Comparison of ENCODE assay signal across 2 cellular contexts in the genomic region with DNA sequence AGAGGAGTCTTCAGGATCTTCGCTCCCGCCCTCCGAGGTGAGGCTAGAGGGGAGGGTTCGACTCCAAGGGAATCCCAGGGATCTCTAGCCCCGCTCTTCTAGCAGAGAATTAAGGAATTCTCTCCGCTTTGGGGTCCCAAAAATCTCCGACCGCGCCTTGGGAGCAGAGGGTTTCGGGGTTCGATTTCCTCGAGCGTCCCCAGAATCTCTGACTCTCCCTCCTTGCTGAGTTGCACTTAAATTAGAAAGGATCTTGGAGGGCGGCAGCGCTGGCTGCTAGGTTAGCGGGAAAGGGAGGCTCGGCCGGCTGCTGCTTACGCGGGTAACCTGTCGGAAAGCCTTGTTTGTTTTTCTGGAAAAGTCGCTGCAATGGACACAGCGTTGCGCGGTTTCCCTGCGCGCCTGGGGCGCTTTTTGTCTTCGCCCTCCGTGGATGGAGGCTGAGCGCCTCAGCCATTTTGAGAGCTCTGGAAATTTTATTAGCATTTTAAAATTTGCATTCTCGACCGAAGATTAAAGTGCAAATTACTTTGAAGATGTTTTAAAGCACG.
TF ChIP-seq lines count a peak whose summit lies in the region.

No MANE protein-coding gene starts in this region.

TF ChIP-seq in HepG2, 621 proteins besides CTCF, POLR2A, EP300 and RAD21:
- TF ChIP-seq EZH2 (conservative IDR thresholded peaks at IDR 0.05; ENCODE audit: low read depth, low read length) (peak; percentile 68; the same call in 1 of the 2 replicates), CBFB (CRISPR knock-in tag; IDR thresholded peaks at IDR 0.05) (no peak)
- TF ChIP-seq, protein P1, sequence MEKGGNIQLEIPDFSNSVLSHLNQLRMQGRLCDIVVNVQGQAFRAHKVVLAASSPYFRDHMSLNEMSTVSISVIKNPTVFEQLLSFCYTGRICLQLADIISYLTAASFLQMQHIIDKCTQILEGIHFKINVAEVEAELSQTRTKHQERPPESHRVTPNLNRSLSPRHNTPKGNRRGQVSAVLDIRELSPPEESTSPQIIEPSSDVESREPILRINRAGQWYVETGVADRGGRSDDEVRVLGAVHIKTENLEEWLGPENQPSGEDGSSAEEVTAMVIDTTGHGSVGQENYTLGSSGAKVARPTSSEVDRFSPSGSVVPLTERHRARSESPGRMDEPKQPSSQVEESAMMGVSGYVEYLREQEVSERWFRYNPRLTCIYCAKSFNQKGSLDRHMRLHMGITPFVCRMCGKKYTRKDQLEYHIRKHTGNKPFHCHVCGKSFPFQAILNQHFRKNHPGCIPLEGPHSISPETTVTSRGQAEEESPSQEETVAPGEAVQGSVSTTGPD (CRISPR knock-in tag; IDR thresholded peaks at IDR 0.05): no peak
- TF ChIP-seq, protein P2, sequence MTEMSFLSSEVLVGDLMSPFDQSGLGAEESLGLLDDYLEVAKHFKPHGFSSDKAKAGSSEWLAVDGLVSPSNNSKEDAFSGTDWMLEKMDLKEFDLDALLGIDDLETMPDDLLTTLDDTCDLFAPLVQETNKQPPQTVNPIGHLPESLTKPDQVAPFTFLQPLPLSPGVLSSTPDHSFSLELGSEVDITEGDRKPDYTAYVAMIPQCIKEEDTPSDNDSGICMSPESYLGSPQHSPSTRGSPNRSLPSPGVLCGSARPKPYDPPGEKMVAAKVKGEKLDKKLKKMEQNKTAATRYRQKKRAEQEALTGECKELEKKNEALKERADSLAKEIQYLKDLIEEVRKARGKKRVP (CRISPR knock-in tag; IDR thresholded peaks at IDR 0.05): no peak

TF ChIP-seq in GM12878, 131 proteins besides CTCF, POLR2A, EP300 and RAD21:
- no peak for TF ChIP-seq FOS (IDR thresholded peaks at IDR 0.05; ENCODE audit: borderline replicate concordance, extremely low read depth, insufficient read length)
- peak; percentile 22 for TF ChIP-seq SUZ12 (IDR thresholded peaks at IDR 0.05; ENCODE audit: unreplicated experiment)
